In the genomic region with DNA sequence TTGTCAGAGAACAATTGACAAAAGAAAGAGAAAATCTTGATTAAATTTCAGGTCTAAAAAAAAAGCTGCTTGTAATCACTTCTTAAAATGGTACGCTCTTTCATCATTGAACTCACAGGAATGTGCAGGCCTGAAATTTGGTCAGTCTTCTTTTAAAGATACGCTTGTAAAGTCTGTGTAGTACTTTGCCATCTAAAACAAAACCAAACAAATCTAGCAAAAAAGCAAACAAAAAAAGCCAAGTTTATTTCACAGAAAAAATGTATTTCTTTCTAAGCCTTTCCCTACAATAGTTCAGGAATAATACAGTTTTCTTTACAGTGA, we compare ENCODE assay signal across 1 cellular context.
TF ChIP-seq lines count a peak whose summit lies in the region.

No MANE protein-coding gene starts in this region.

TF ChIP-seq in GM23338, 12 proteins besides CTCF, POLR2A, EP300 and RAD21:
- TF ChIP-seq STAT1 (IDR thresholded peaks at IDR 0.05; ENCODE audit: unreplicated experiment) = no peak
- no peak for TF ChIP-seq CREB1 (CRISPR knock-in tag; IDR thresholded peaks at IDR 0.05; ENCODE audit: low read depth)
- TF ChIP-seq POLR2AphosphoS5 (IDR thresholded peaks at IDR 0.05; ENCODE audit: low read depth) = no peak
